ENCODE assay signal across 17 cellular contexts in genomic region chr2:173434729-173435345, GRCh38.
"Had no signal": no experiment of that assay in that cellular context is flagged by ENCODE, and none has a peak within 500 bp of the region (broad histone marks: within the 10 kb centered on the region; RNA-seq: fewer than 3 reads in every experiment).

No MANE protein-coding gene starts in this region.

- DNase-seq: activated CD4-positive, alpha-beta memory T cell treated with anti-CD3 and anti-CD28 coated beads for 36 hours; activated CD4-positive, alpha-beta T cell treated with anti-CD3 and anti-CD28 coated beads for 36 hours; activated T-cell treated with anti-CD3 and anti-CD28 coated beads for 4 hours; amniotic stem cell; effector memory CD4-positive, alpha-beta T cell; foreskin keratinocyte; mucosa of descending colon; naive B cell; stimulated activated naive B cell treated with anti-CD40 and anti-IgM and Interleukin-4, amounts not matched to agents 10 μg/mL and 1 μg/mL and 100 μg/mL, for 72 hours; thyroid gland had no signal

- ATAC-seq: activated CD4-positive, alpha-beta T cell treated with anti-CD3 and anti-CD28 coated beads for 36 hours; foreskin keratinocyte; mucosa of descending colon; stimulated activated naive B cell treated with anti-CD40 and anti-IgM and Interleukin-4, amounts not matched to agents 10 μg/mL and 1 μg/mL and 100 μg/mL, for 72 hours; WTC11 had no signal

- H3K4me3 Mint-ChIP-seq: activated CD4-positive, alpha-beta memory T cell treated with anti-CD3 and anti-CD28 coated beads for 36 hours; activated CD4-positive, alpha-beta T cell treated with anti-CD3 and anti-CD28 coated beads for 36 hours; activated naive CD8-positive, alpha-beta T cell; dendritic cell treated with granulocyte-macrophage colony-stimulating factor and Interleukin-4, amounts not matched to agents 40 ng/mL and 50 ng/mL, for 4 days; memory B cell; naive B cell; stimulated activated naive B cell treated with anti-CD40 and anti-IgM and Interleukin-4, amounts not matched to agents 10 μg/mL and 1 μg/mL and 100 μg/mL, for 72 hours; WTC11 had no signal

- H3K9me3 Mint-ChIP-seq: activated CD4-positive, alpha-beta memory T cell treated with anti-CD3 and anti-CD28 coated beads for 36 hours; dendritic cell treated with granulocyte-macrophage colony-stimulating factor and Interleukin-4, amounts not matched to agents 40 ng/mL and 50 ng/mL, for 4 days; memory B cell; stimulated activated naive B cell treated with anti-CD40 and anti-IgM and Interleukin-4, amounts not matched to agents 10 μg/mL and 1 μg/mL and 100 μg/mL, for 72 hours; WTC11 had no signal

- H3K4me1 Mint-ChIP-seq: WTC11 had no signal

- H3K4me3 ChIP-seq: esophagus muscularis mucosa, mucosa of descending colon, thyroid gland had no signal

- FAIRE-seq: endothelial cell of umbilical vein, urothelium cell line had no signal

- H3K27ac Mint-ChIP-seq: activated CD4-positive, alpha-beta memory T cell treated with anti-CD3 and anti-CD28 coated beads for 36 hours; activated CD4-positive, alpha-beta T cell treated with anti-CD3 and anti-CD28 coated beads for 36 hours; activated naive CD8-positive, alpha-beta T cell; dendritic cell treated with granulocyte-macrophage colony-stimulating factor and Interleukin-4, amounts not matched to agents 40 ng/mL and 50 ng/mL, for 4 days; memory B cell; naive B cell; stimulated activated naive B cell treated with anti-CD40 and anti-IgM and Interleukin-4, amounts not matched to agents 10 μg/mL and 1 μg/mL and 100 μg/mL, for 72 hours; WTC11 had no signal

- H3K36me3 Mint-ChIP-seq: activated CD4-positive, alpha-beta memory T cell treated with anti-CD3 and anti-CD28 coated beads for 36 hours; activated naive CD8-positive, alpha-beta T cell; memory B cell; naive B cell; stimulated activated naive B cell treated with anti-CD40 and anti-IgM and Interleukin-4, amounts not matched to agents 10 μg/mL and 1 μg/mL and 100 μg/mL, for 72 hours; WTC11 had no signal
